8 cellular contexts compared by ENCODE assay signal in the genomic region with DNA sequence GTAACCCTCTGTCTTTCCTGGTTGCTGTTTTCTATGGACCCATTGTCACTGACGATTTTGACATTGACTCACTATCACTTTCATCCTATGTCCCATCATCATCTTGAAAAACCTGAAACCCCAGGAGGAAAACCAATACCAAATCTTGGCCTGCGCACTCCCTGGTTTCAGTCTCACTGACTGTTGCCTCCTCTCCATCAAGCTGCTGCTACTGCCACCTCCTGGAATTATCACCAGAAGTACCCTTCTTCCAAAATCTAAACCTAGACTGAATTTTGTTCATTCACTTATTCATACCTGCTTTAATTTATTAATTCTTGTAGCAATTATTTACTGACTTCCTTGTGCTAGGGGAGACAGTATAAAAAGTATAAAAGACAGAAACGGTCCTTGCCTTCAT. TPM values are rescaled to one million over a fixed set of nuclear protein-coding genes. Genes with fewer than 3 reads are reported as not detected.
A peak's percentile ranks its signal among the peaks of the same experiment; 100 is the strongest.
DNase-seq lines count a peak whose midpoint lies in the region; ATAC-seq and TF ChIP-seq lines count a peak whose summit lies in the region.

No MANE protein-coding gene starts in this region.

- BruUV-seq in HCT116 (replicated peaks; lab: Mats Ljungman, UMichigan), result no TSS peak

- ATAC-seq in HCT116, result peak; percentile 67
- ATAC-seq in HG02678 (IDR thresholded peaks at IDR 0.05; ENCODE audit: unreplicated experiment), result no peak

- peak overlapping the region; percentile 37 for H2AFZ ChIP-seq in HCT116 (ENCODE audit: low read depth, low read length, poor library complexity, severe bottlenecking)

- H3K4me1 ChIP-seq in HCT116 (ENCODE audit: control insufficient read depth in 1 of 2, insufficient read depth in 2 of 2, low read length in 2 of 2) (no peaks in the 10 kb centered on the region), esophagus muscularis mucosa (no peaks in the 10 kb centered on the region)

- no peak overlapping the region for H3K4me3 ChIP-seq in HCT116 (replicated peaks in 1 of 2; ENCODE audit: low read depth in 1 of 2, low read length in 2 of 2)
- H3K4me3 ChIP-seq in esophagus muscularis mucosa, result no peak overlapping the region

- TF ChIP-seq EP300 in esophagus muscularis mucosa (IDR thresholded peaks at IDR 0.05), result no peak

- POLR2A ChIA-PET in HCT116 (lab: Charles Lee), result no interaction called here

- H3K9me3 ChIP-seq in HCT116 (ENCODE audit: control insufficient read depth in 1 of 2, insufficient read depth in 1 of 2, low read depth in 1 of 2, low read length in 2 of 2), result no peaks in the 10 kb centered on the region
- no peaks in the 10 kb centered on the region for H3K9me3 ChIP-seq in esophagus muscularis mucosa

- no peak overlapping the region for H3K27ac ChIP-seq in HCT116 (ENCODE audit: low read depth, low read length)
- H3K27ac ChIP-seq in esophagus muscularis mucosa (replicated peaks in 1 of 4), result no peak overlapping the region

- H3K4me2 ChIP-seq in HCT116 (ENCODE audit: low read length), result no peak overlapping the region

- no peaks in the 10 kb centered on the region for H3K79me2 ChIP-seq in HCT116 (ENCODE audit: insufficient read depth, low read length)

- intact Hi-C loops in HCT116 (cut with micrococcal nuclease) (no loop called here), esophagus muscularis mucosa (cut with DNase I) (no loop called here)

- CTCF ChIA-PET in HCT116 (lab: Charles Lee), result interaction anchor here (1.1 to 1.4 kb wide), 2 partner anchors 61 to 949 kb away, joined by 3 to 5 read pairs; no protein-coding TSS in a partner anchor

- H3K36me3 ChIP-seq in HCT116 (ENCODE audit: control insufficient read depth in 1 of 2, insufficient read depth in 2 of 2, low read length in 2 of 2) (no peaks in the 10 kb centered on the region), esophagus muscularis mucosa (no peaks in the 10 kb centered on the region)

- H3K9ac ChIP-seq in HCT116 (ENCODE audit: low read length), result no peak overlapping the region

- TF ChIP-seq POLR2A in HCT116 (IDR thresholded peaks at IDR 0.05; ENCODE audit: borderline replicate concordance, extremely low read depth, insufficient read depth, insufficient read length) (no peak), esophagus muscularis mucosa (IDR thresholded peaks at IDR 0.05; ENCODE audit: low read depth) (no peak)

- RAD21 ChIA-PET in HCT116 (lab: Charles Lee; ENCODE audit: low non-redundant PET in 1 of 2, low total read pairs in 2 of 2, uncharacterized antibody in 2 of 2, unreplicated experiment in 2 of 2), result no interaction called here

- peak; percentile 66 for TF ChIP-seq RAD21 in HCT116 (IDR thresholded peaks at IDR 0.05; ENCODE audit: low read depth)

- no peaks in the 10 kb centered on the region for H4K20me1 ChIP-seq in HCT116 (ENCODE audit: insufficient read depth)

- H3K27me3 ChIP-seq in HCT116 (ENCODE audit: insufficient read depth, low read length), result no peaks in the 10 kb centered on the region
- no peaks in the 10 kb centered on the region for H3K27me3 ChIP-seq in esophagus muscularis mucosa

- no peaks in the 10 kb centered on the region for H3K9me2 ChIP-seq in HCT116 (ENCODE audit: insufficient read depth)

- TF ChIP-seq CTCF in AG09319 (IDR thresholded peaks at IDR 0.05; ENCODE audit: low read depth, low read length) (peak; percentile 23), HCT116 (IDR thresholded peaks at IDR 0.05 in 2 of 3, conservative IDR thresholded peaks at IDR 0.05 in 1 of 3; ENCODE audit: borderline replicate concordance in 1 of 3, insufficient read depth in 1 of 3, low read depth in 2 of 3, low read length in 2 of 3) (peak; percentile 35 to 42 (median 38); a peak in 4 of 6 replicates), esophagus muscularis mucosa (IDR thresholded peaks at IDR 0.05) (peak in 1 of 3 experiments; percentile 30)

- WGBS in esophagus muscularis mucosa, result 67% methylated on average over 3 of the region's 3 CpGs

- DNase-seq in AG09319 (ENCODE audit: extremely low read depth, low read depth), result no peak
- DNase-seq in HCT116 (ENCODE audit: low read depth, low spot score), result peak; percentile 8
- peak; percentile 31 for DNase-seq in activated T-cell treated with anti-CD3 and anti-CD28 coated beads for 48 hours (ENCODE audit: low read depth)
- DNase-seq in iris pigment epithelial cell (ENCODE audit: low read depth), result peak; percentile 8
- no peak for DNase-seq in esophagus muscularis mucosa (ENCODE audit: extremely low spot score)
- no peak for DNase-seq in NCI-H2029 (lab: John Stamatoyannopoulos, UW)
- DNase-seq in glomerular visceral epithelial cell (ENCODE audit: extremely low spot score), result no peak

TF ChIP-seq in HCT116, 20 proteins besides CTCF, POLR2A, EP300 and RAD21:
- TF ChIP-seq POLR2AphosphoS5 (IDR thresholded peaks at IDR 0.05; ENCODE audit: low read depth, low read length) (no peak), ZFX (IDR thresholded peaks at IDR 0.05) (no peak), MAX (IDR thresholded peaks at IDR 0.05) (no peak), ELF1 (IDR thresholded peaks at IDR 0.05; ENCODE audit: borderline replicate concordance, low read depth) (no peak), SRF (IDR thresholded peaks at IDR 0.05; ENCODE audit: low read depth) (no peak), REST (IDR thresholded peaks at IDR 0.05; ENCODE audit: low read depth) (no peak)

RNA-seq across cellular contexts. Expression of gene ACBD5, which starts 44.5 kb away (rescaled TPM):
- total RNA-seq in HCT116 (2021; ENCODE audit: unreplicated experiment) (19.5 TPM), esophagus muscularis mucosa (10 to 100 TPM; 12.5 to 17.4 (median 14.4) TPM)
- polyA plus RNA-seq in HCT116 (2012), result 9.5 and 12.2 TPM in 2 replicates

Comparison
In these comparisons a context has a peak if more than half of its experiments do, and no peak if none do; other contexts are left out.
1. DNase-seq: peak in HCT116 (single experiment), activated T-cell treated with anti-CD3 and anti-CD28 coated beads for 48 hours (single experiment) and iris pigment epithelial cell (single experiment); none in AG09319 (single experiment), esophagus muscularis mucosa (single experiment), NCI-H2029 (single experiment) and glomerular visceral epithelial cell (single experiment).